10 cellular contexts compared by ENCODE assay signal in genomic region chr6:11218827-11219826, GRCh38. TPM values are rescaled to one million over a fixed set of nuclear protein-coding genes. Genes with fewer than 3 reads are reported as not detected.
DNase-seq lines count a peak whose midpoint lies in the region; ATAC-seq and TF ChIP-seq lines count a peak whose summit lies in the region.
"Had no signal": no experiment of that assay in that cellular context is flagged by ENCODE, and none has a peak within 500 bp of the region (broad histone marks: within the 10 kb centered on the region; RNA-seq: fewer than 3 reads in every experiment).

No MANE protein-coding gene starts in this region.

- TF ChIP-seq EP300 in stomach (IDR thresholded peaks at IDR 0.05) = peak; percentile 17

- no peak for TF ChIP-seq POLR2A in stomach (IDR thresholded peaks at IDR 0.05)

- TF ChIP-seq CTCF in stomach (IDR thresholded peaks at IDR 0.05) = no peak

- H3K9me3 ChIP-seq in stomach = no peaks in the 10 kb centered on the region

- intact Hi-C loops in stomach (cut with DNase I; ENCODE audit: low total_unique reads) = no loop called here

- DNase-seq in activated CD4-positive, CD25-positive, alpha-beta regulatory T cell treated with anti-CD3 and anti-CD28 coated beads, Interleukin-2, amount 50 U/mL, for 72 hours = no peak
- DNase-seq in dermis blood vessel endothelial cell (peak; percentile 97), medulla oblongata (ENCODE audit: extremely low spot score) (peak; percentile 70), stomach (no peak), HCEC 1CT (no peak), T-helper 9 cell (no peak), NCI-H1694 (lab: John Stamatoyannopoulos, UW) (no peak)
- DNase-seq: cerebellar nuclear complex, T-cell had no signal

- ATAC-seq in activated CD4-positive, CD25-positive, alpha-beta regulatory T cell treated with anti-CD3 and anti-CD28 coated beads, Interleukin-2, amount 50 U/mL, for 24 hours = peak; percentile 82 to 86
- ATAC-seq: T-cell had no signal

- peaks cover 60 to 100% (median 91%) of the 10 kb centered on the region in 4 donors for H3K4me1 ChIP-seq in stomach

- H3K36me3 ChIP-seq in stomach = no peaks in the 10 kb centered on the region

- WGBS in stomach, 5 donors = 21 to 50% (median 34%) methylated on average over 14 to 15 of the region's 15 CpGs

- H3K27me3 ChIP-seq in stomach = no peaks in the 10 kb centered on the region

- peak overlapping the region; percentile 74 to 85 (median 83) for H3K27ac ChIP-seq in stomach

- H3K4me3 ChIP-seq in stomach = no peak overlapping the region

RNA-seq across cellular contexts. Expression of gene NEDD9, which starts 13.3 kb away (rescaled TPM):
- total RNA-seq in dermis blood vessel endothelial cell (158 and 173 TPM in 2 replicates), stomach (10 to 100 TPM; 11.3 to 97.9 (median 48.2) TPM)
- 10 to 100 TPM in 1 of 3 donors, 1 to 10 TPM in 2; 4.2 to 19.6 (median 9.2) TPM for polyA plus RNA-seq in stomach

Comparison
In these comparisons a context has a peak if more than half of its experiments do, and no peak if none do; other contexts are left out.
1. DNase-seq: peak in dermis blood vessel endothelial cell (single experiment) and medulla oblongata (single experiment); none in activated CD4-positive, CD25-positive, alpha-beta regulatory T cell treated with anti-CD3 and anti-CD28 coated beads, Interleukin-2, amount 50 U/mL, for 72 hours (single experiment), stomach (single experiment), HCEC 1CT (single experiment), T-helper 9 cell (single experiment) and NCI-H1694 (single experiment).